ENCODE assay signal across 1 cellular context in the genomic region with DNA sequence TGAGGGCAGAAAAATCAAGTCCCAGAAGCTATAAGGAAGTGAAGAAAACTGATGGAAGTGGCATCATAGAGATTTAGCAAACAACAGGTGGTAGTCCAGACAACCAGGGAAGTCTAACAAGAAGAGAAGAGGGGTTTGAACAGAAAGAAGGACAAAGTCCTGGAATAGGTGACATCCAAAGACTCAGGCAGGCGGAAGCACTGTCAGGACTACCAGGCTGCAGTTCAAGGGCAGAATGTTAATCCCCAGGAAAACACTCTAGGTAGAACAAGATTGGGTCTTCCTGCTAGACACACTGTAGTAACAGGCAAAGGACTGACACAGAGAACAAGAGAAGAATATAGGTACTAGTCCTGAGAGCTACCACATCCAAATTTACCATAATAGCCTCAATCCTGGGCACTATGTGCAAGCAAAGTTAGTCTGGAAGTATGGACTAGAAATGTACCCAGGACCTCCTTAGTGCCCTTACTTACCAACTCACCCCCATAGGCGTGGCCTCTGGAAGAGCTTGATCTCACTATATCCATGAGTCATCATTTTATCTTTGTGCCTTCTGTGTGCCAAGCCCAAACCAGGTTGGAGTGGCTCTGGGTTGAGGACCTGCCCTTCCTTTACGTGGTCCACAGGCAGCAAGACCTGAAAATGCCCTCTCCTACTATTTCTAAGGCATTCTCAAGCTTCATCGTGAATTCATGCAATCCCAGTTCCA.
TF ChIP-seq lines count a peak whose summit lies in the region.

No MANE protein-coding gene starts in this region.

TF ChIP-seq in HepG2, 621 proteins besides CTCF, POLR2A, EP300 and RAD21 (continued from another document and continues in another):
- 0 out of 2 replicates have a peak, but pooled peaks have one; percentile 16 for TF ChIP-seq ZBTB38 (CRISPR knock-in tag; IDR thresholded peaks at IDR 0.05)
- no peak; the same call in 1 of the 2 replicates for TF ChIP-seq MIER3 (CRISPR knock-in tag; IDR thresholded peaks at IDR 0.05; ENCODE audit: borderline replicate concordance)
- TF ChIP-seq ZNF329 (CRISPR knock-in tag; IDR thresholded peaks at IDR 0.05; ENCODE audit: low read depth), result no peak
- peak; percentile 61; the same call in 1 of the 2 replicates for TF ChIP-seq FOXJ3 (CRISPR knock-in tag; IDR thresholded peaks at IDR 0.05; ENCODE audit: borderline replicate concordance)
- TF ChIP-seq, protein P1, sequence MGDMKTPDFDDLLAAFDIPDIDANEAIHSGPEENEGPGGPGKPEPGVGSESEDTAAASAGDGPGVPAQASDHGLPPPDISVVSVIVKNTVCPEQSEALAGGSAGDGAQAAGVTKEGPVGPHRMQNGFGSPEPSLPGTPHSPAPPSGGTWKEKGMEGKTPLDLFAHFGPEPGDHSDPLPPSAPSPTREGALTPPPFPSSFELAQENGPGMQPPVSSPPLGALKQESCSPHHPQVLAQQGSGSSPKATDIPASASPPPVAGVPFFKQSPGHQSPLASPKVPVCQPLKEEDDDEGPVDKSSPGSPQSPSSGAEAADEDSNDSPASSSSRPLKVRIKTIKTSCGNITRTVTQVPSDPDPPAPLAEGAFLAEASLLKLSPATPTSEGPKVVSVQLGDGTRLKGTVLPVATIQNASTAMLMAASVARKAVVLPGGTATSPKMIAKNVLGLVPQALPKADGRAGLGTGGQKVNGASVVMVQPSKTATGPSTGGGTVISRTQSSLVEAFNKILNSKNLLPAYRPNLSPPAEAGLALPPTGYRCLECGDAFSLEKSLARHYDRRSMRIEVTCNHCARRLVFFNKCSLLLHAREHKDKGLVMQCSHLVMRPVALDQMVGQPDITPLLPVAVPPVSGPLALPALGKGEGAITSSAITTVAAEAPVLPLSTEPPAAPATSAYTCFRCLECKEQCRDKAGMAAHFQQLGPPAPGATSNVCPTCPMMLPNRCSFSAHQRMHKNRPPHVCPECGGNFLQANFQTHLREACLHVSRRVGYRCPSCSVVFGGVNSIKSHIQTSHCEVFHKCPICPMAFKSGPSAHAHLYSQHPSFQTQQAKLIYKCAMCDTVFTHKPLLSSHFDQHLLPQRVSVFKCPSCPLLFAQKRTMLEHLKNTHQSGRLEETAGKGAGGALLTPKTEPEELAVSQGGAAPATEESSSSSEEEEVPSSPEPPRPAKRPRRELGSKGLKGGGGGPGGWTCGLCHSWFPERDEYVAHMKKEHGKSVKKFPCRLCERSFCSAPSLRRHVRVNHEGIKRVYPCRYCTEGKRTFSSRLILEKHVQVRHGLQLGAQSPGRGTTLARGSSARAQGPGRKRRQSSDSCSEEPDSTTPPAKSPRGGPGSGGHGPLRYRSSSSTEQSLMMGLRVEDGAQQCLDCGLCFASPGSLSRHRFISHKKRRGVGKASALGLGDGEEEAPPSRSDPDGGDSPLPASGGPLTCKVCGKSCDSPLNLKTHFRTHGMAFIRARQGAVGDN (CRISPR knock-in tag; IDR thresholded peaks at IDR 0.05), result no peak
- TF ChIP-seq KAT7 (CRISPR knock-in tag; IDR thresholded peaks at IDR 0.05; ENCODE audit: borderline replicate concordance), result peak; percentile 55; the same call in 1 of the 2 replicates
- no peak for TF ChIP-seq U2AF2 (IDR thresholded peaks at IDR 0.05; ENCODE audit: low read depth, low read length)
- peak; percentile 42; the same call in 1 of the 2 replicates for TF ChIP-seq CREM (IDR thresholded peaks at IDR 0.05)
- TF ChIP-seq CREM (CRISPR knock-in tag; IDR thresholded peaks at IDR 0.05), result no peak
- TF ChIP-seq, protein P2, sequence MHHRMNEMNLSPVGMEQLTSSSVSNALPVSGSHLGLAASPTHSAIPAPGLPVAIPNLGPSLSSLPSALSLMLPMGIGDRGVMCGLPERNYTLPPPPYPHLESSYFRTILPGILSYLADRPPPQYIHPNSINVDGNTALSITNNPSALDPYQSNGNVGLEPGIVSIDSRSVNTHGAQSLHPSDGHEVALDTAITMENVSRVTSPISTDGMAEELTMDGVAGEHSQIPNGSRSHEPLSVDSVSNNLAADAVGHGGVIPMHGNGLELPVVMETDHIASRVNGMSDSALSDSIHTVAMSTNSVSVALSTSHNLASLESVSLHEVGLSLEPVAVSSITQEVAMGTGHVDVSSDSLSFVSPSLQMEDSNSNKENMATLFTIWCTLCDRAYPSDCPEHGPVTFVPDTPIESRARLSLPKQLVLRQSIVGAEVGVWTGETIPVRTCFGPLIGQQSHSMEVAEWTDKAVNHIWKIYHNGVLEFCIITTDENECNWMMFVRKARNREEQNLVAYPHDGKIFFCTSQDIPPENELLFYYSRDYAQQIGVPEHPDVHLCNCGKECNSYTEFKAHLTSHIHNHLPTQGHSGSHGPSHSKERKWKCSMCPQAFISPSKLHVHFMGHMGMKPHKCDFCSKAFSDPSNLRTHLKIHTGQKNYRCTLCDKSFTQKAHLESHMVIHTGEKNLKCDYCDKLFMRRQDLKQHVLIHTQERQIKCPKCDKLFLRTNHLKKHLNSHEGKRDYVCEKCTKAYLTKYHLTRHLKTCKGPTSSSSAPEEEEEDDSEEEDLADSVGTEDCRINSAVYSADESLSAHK (CRISPR knock-in tag; IDR thresholded peaks at IDR 0.05; ENCODE audit: borderline replicate concordance), result no peak
- TF ChIP-seq SOX6 (IDR thresholded peaks at IDR 0.05), result no peak
- peak; percentile 83 for TF ChIP-seq SOX6 (CRISPR knock-in tag; IDR thresholded peaks at IDR 0.05)
- TF ChIP-seq NCOA5 (CRISPR knock-in tag; IDR thresholded peaks at IDR 0.05), result no peak
- TF ChIP-seq MYNN (CRISPR knock-in tag; IDR thresholded peaks at IDR 0.05; ENCODE audit: low read depth), result no peak
- no peak for TF ChIP-seq ZNF10 (CRISPR knock-in tag; IDR thresholded peaks at IDR 0.05; ENCODE audit: borderline replicate concordance, low read depth)
- TF ChIP-seq, protein P3, sequence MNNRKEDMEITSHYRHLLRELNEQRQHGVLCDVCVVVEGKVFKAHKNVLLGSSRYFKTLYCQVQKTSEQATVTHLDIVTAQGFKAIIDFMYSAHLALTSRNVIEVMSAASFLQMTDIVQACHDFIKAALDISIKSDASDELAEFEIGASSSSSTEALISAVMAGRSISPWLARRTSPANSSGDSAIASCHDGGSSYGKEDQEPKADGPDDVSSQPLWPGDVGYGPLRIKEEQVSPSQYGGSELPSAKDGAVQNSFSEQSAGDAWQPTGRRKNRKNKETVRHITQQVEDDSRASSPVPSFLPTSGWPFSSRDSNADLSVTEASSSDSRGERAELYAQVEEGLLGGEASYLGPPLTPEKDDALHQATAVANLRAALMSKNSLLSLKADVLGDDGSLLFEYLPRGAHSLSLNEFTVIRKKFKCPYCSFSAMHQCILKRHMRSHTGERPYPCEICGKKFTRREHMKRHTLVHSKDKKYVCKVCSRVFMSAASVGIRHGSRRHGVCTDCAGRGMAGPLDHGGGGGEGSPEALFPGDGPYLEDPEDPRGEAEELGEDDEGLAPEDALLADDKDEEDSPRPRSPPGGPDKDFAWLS (CRISPR knock-in tag; IDR thresholded peaks at IDR 0.05; ENCODE audit: borderline replicate concordance), result no peak
- TF ChIP-seq KLF11 (CRISPR knock-in tag; IDR thresholded peaks at IDR 0.05), result no peak
- no peak for TF ChIP-seq PLRG1 (conservative IDR thresholded peaks at IDR 0.05)
- TF ChIP-seq, protein P4, sequence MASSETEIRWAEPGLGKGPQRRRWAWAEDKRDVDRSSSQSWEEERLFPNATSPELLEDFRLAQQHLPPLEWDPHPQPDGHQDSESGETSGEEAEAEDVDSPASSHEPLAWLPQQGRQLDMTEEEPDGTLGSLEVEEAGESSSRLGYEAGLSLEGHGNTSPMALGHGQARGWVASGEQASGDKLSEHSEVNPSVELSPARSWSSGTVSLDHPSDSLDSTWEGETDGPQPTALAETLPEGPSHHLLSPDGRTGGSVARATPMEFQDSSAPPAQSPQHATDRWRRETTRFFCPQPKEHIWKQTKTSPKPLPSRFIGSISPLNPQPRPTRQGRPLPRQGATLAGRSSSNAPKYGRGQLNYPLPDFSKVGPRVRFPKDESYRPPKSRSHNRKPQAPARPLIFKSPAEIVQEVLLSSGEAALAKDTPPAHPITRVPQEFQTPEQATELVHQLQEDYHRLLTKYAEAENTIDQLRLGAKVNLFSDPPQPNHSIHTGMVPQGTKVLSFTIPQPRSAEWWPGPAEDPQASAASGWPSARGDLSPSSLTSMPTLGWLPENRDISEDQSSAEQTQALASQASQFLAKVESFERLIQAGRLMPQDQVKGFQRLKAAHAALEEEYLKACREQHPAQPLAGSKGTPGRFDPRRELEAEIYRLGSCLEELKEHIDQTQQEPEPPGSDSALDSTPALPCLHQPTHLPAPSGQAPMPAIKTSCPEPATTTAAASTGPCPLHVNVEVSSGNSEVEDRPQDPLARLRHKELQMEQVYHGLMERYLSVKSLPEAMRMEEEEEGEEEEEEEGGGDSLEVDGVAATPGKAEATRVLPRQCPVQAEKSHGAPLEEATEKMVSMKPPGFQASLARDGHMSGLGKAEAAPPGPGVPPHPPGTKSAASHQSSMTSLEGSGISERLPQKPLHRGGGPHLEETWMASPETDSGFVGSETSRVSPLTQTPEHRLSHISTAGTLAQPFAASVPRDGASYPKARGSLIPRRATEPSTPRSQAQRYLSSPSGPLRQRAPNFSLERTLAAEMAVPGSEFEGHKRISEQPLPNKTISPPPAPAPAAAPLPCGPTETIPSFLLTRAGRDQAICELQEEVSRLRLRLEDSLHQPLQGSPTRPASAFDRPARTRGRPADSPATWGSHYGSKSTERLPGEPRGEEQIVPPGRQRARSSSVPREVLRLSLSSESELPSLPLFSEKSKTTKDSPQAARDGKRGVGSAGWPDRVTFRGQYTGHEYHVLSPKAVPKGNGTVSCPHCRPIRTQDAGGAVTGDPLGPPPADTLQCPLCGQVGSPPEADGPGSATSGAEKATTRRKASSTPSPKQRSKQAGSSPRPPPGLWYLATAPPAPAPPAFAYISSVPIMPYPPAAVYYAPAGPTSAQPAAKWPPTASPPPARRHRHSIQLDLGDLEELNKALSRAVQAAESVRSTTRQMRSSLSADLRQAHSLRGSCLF (CRISPR knock-in tag; IDR thresholded peaks at IDR 0.05; ENCODE audit: borderline replicate concordance), result no peak
- peak; percentile 98 to 99 for TF ChIP-seq MAFK (conservative IDR thresholded peaks at IDR 0.05 in 1 of 2, IDR thresholded peaks at IDR 0.05 in 1 of 2; ENCODE audit: low read length in 2 of 2)
- 0 out of 2 replicates have a peak, but pooled peaks have one; percentile 29 for TF ChIP-seq SOX13 (IDR thresholded peaks at IDR 0.05)
- peak in 1 of 2 experiments; percentile 78; a peak in 2 of 4 replicates for TF ChIP-seq SOX13 (CRISPR knock-in tag; conservative IDR thresholded peaks at IDR 0.05 in 1 of 2, IDR thresholded peaks at IDR 0.05 in 1 of 2)
- TF ChIP-seq SSRP1 (CRISPR knock-in tag; IDR thresholded peaks at IDR 0.05), result no peak
- TF ChIP-seq ZNF446 (CRISPR knock-in tag; IDR thresholded peaks at IDR 0.05), result no peak
- TF ChIP-seq GATAD1 (CRISPR knock-in tag; IDR thresholded peaks at IDR 0.05), result no peak; the same call in 1 of the 2 replicates
- TF ChIP-seq, protein P5, sequence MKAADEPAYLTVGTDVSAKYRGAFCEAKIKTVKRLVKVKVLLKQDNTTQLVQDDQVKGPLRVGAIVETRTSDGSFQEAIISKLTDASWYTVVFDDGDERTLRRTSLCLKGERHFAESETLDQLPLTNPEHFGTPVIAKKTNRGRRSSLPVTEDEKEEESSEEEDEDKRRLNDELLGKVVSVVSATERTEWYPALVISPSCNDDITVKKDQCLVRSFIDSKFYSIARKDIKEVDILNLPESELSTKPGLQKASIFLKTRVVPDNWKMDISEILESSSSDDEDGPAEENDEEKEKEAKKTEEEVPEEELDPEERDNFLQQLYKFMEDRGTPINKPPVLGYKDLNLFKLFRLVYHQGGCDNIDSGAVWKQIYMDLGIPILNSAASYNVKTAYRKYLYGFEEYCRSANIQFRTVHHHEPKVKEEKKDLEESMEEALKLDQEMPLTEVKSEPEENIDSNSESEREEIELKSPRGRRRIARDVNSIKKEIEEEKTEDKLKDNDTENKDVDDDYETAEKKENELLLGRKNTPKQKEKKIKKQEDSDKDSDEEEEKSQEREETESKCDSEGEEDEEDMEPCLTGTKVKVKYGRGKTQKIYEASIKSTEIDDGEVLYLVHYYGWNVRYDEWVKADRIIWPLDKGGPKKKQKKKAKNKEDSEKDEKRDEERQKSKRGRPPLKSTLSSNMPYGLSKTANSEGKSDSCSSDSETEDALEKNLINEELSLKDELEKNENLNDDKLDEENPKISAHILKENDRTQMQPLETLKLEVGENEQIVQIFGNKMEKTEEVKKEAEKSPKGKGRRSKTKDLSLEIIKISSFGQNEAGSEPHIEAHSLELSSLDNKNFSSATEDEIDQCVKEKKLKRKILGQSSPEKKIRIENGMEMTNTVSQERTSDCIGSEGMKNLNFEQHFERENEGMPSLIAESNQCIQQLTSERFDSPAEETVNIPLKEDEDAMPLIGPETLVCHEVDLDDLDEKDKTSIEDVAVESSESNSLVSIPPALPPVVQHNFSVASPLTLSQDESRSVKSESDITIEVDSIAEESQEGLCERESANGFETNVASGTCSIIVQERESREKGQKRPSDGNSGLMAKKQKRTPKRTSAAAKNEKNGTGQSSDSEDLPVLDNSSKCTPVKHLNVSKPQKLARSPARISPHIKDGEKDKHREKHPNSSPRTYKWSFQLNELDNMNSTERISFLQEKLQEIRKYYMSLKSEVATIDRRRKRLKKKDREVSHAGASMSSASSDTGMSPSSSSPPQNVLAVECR (CRISPR knock-in tag; IDR thresholded peaks at IDR 0.05; ENCODE audit: borderline replicate concordance), result peak; percentile 33; the same call in 1 of the 2 replicates
- no peak for TF ChIP-seq ZC3H4 (CRISPR knock-in tag; IDR thresholded peaks at IDR 0.05; ENCODE audit: borderline replicate concordance)
- TF ChIP-seq SUZ12 (IDR thresholded peaks at IDR 0.05; ENCODE audit: low read depth, low read length), result no peak
- peak in 1 of 2 experiments; percentile 66; a peak in 2 of 4 replicates for TF ChIP-seq NR2F1 (CRISPR knock-in tag; IDR thresholded peaks at IDR 0.05)
- TF ChIP-seq DNMT3B (CRISPR knock-in tag; conservative IDR thresholded peaks at IDR 0.05), result no peak
- no peak for TF ChIP-seq SP140L (CRISPR knock-in tag; IDR thresholded peaks at IDR 0.05; ENCODE audit: borderline replicate concordance)
- no peak for TF ChIP-seq ZNF263 (CRISPR knock-in tag; IDR thresholded peaks at IDR 0.05)
- no peak for TF ChIP-seq ZNF570 (CRISPR knock-in tag; IDR thresholded peaks at IDR 0.05; ENCODE audit: borderline replicate concordance)
- no peak; the same call in 1 of the 2 replicates for TF ChIP-seq FOXC1 (CRISPR knock-in tag; IDR thresholded peaks at IDR 0.05; ENCODE audit: borderline replicate concordance)
- TF ChIP-seq ZMYM3 (CRISPR knock-in tag; IDR thresholded peaks at IDR 0.05), result peak; percentile 32; the same call in 1 of the 2 replicates
- TF ChIP-seq ZNF709 (CRISPR knock-in tag; IDR thresholded peaks at IDR 0.05), result no peak
